9 cellular contexts compared by ENCODE assay signal in the genomic region with DNA sequence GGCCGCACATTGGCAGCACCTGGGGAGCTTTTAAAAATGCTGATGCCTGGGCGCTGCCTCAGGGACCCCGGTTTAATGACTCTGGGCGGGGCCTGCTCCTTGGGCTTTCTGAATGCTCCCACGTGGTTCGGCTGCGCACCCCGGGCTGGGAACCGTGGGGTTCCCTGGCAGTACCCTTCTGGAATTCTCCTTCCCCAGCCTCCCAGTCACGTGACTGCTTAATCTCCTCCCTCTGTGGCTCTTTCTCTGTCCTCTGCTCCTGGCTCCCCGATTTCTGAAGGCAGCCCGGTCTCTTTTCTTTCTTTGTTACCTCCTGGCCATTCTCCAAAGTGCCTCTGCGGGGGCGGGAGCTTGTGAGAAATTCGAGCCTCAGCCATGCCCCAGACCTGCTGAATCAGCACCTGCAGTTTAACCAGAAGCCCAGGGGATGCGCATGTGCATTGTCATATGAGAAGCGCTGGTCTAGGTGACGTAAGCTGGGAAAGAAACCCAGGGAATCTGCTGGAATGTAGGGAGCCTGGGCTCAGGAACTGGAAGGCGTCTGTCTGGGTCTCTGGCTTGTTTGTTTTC. TPM values are rescaled to one million over a fixed set of nuclear protein-coding genes. Genes with fewer than 3 reads are reported as not detected.
DNase-seq lines count a peak whose midpoint lies in the region; ATAC-seq and TF ChIP-seq lines count a peak whose summit lies in the region.
"Had no signal": no experiment of that assay in that cellular context is flagged by ENCODE, and none has a peak within 500 bp of the region (broad histone marks: within the 10 kb centered on the region; RNA-seq: fewer than 3 reads in every experiment).

No MANE protein-coding gene starts in this region.

- peaks cover 23% of the 10 kb centered on the region for H3K4me1 Mint-ChIP-seq in neural progenitor cell

- H4K20me1 ChIP-seq in neural progenitor cell (ENCODE audit: low read depth) (no peaks in the 10 kb centered on the region), Karpas-422 (ENCODE audit: insufficient read depth, low read depth, low read length) (0 out of 2 replicates have a peak, but pooled peaks cover 4% of the 10 kb centered on the region)

- no peaks in the 10 kb centered on the region for H3K79me2 ChIP-seq in neural progenitor cell (ENCODE audit: low read depth)
- H3K79me2 ChIP-seq in Karpas-422 (ENCODE audit: low read length) = no peaks in the 10 kb centered on the region

- H2AFZ ChIP-seq in neural progenitor cell (replicated peaks) = no peak overlapping the region
- no peak overlapping the region for H2AFZ ChIP-seq in Karpas-422 (ENCODE audit: low read length)

- peaks cover 10% of the 10 kb centered on the region for H3K36me3 Mint-ChIP-seq in neural progenitor cell

- DNase-seq in C1 segment of cervical spinal cord (lab: John Stamatoyannopoulos, UW) (peak in 8 of 14 donors; percentile 22 to 64 (median 36)), NCI-H2171 treated with DMSO at 0.1 percent for 48 hours (lab: John Stamatoyannopoulos, UW) (peak; percentile 42), epithelial cell of prostate (ENCODE audit: low read depth, low spot score) (peak; percentile 61), neural progenitor cell (ENCODE audit: low spot score) (peak; percentile 73), Karpas-422 (no peak)
- DNase-seq in stimulated activated CD4-positive, alpha-beta T cell treated with anti-CD3 and anti-CD28 coated beads, Interleukin-12 subunit alpha, Interleukin-12 subunit beta, amount 100 ng/mL, for 4 hours = no peak
- DNase-seq: NK-92 treated with Interleukin-12 subunit alpha and Interleukin-12 subunit beta, amount 100 ng/mL, for 24 hours had no signal

- H3K9me3 ChIP-seq in neural progenitor cell (ENCODE audit: low read depth) (no peaks in the 10 kb centered on the region), Karpas-422 (ENCODE audit: low read length) (no peaks in the 10 kb centered on the region)

- H3K27ac ChIP-seq in epithelial cell of prostate = peak overlapping the region; percentile 9
- peak overlapping the region; percentile 13 for H3K27ac ChIP-seq in neural progenitor cell
- no peak overlapping the region for H3K27ac ChIP-seq in Karpas-422 (ENCODE audit: low read length)

- no peak for TF ChIP-seq CTCF in neural progenitor cell (IDR thresholded peaks at IDR 0.05)

- H3K4me2 ChIP-seq in neural progenitor cell = no peak overlapping the region
- no peak overlapping the region for H3K4me2 ChIP-seq in Karpas-422 (ENCODE audit: low read depth, low read length, poor library complexity, severe bottlenecking)

- peaks cover 17% of the 10 kb centered on the region for H3K9me3 Mint-ChIP-seq in neural progenitor cell

- H3K4me1 ChIP-seq in neural progenitor cell = no peaks in the 10 kb centered on the region
- H3K4me1 ChIP-seq in Karpas-422 (ENCODE audit: low read length) = no peaks in the 10 kb centered on the region

- H3K4me3 ChIP-seq in neural progenitor cell = no peak overlapping the region
- no peak overlapping the region for H3K4me3 ChIP-seq in Karpas-422 (ENCODE audit: low read length)

- peak overlapping the region; percentile 91 for H3K27ac Mint-ChIP-seq in neural progenitor cell

- H3F3A ChIP-seq in neural progenitor cell (ENCODE audit: low read depth) = no peaks in the 10 kb centered on the region

- no peaks in the 10 kb centered on the region for H3K9me2 ChIP-seq in Karpas-422 (replicated peaks; ENCODE audit: insufficient read depth, low read length)

- H3K36me3 ChIP-seq in neural progenitor cell (no peaks in the 10 kb centered on the region), Karpas-422 (ENCODE audit: insufficient read depth, low read length) (no peaks in the 10 kb centered on the region)

- peaks cover 9% of the 10 kb centered on the region for H3K27me3 Mint-ChIP-seq in neural progenitor cell (ENCODE audit: insufficient read depth, low read depth)

- peak overlapping the region; percentile 69 for H3K4me3 Mint-ChIP-seq in neural progenitor cell

- H3K9ac ChIP-seq in neural progenitor cell = no peak overlapping the region
- H3K9ac ChIP-seq in Karpas-422 (ENCODE audit: low read length) = no peak overlapping the region

- no peaks in the 10 kb centered on the region for H3K27me3 ChIP-seq in neural progenitor cell
- H3K27me3 ChIP-seq in Karpas-422 (ENCODE audit: low read length) = no peaks in the 10 kb centered on the region

- ATAC-seq in HG03521 (IDR thresholded peaks at IDR 0.05; ENCODE audit: unreplicated experiment) = no peak
- ATAC-seq in GM18511 (IDR thresholded peaks at IDR 0.05; ENCODE audit: unreplicated experiment) = no peak

RNA-seq across cellular contexts. Expression of gene CLCN4, which starts 16.6 kb away (rescaled TPM):
- total RNA-seq in neural progenitor cell (ENCODE audit: low replicate concordance) = 6.5 and 6.6 TPM in 2 replicates
- 4.3 and 6.3 TPM in 2 replicates for total RNA-seq in Karpas-422 (2014; rRNA removed; shearing (Covaris generic); ENCODE audit: low replicate concordance)

Comparison
In these comparisons a context has a peak if more than half of its experiments do, and no peak if none do; other contexts are left out.
1. DNase-seq: peak in C1 segment of cervical spinal cord (8 of 14), NCI-H2171 treated with DMSO at 0.1 percent for 48 hours (single experiment), epithelial cell of prostate (single experiment) and neural progenitor cell (single experiment); none in stimulated activated CD4-positive, alpha-beta T cell treated with anti-CD3 and anti-CD28 coated beads, Interleukin-12 subunit alpha, Interleukin-12 subunit beta, amount 100 ng/mL, for 4 hours (single experiment) and Karpas-422 (single experiment).